In genomic region chr18:6537468-6537867, GRCh38 we compare ENCODE assay signal across 25 cellular contexts.
DNase-seq lines count a peak whose midpoint lies in the region; ATAC-seq, FAIRE-seq and TF ChIP-seq lines count a peak whose summit lies in the region.
"Had no signal": no experiment of that assay in that cellular context is flagged by ENCODE, and none has a peak within 500 bp of the region (broad histone marks: within the 10 kb centered on the region; RNA-seq: fewer than 3 reads in every experiment).

No MANE protein-coding gene starts in this region.

- BruUV-seq in HepG2 (replicated peaks; lab: Mats Ljungman, UMichigan) = no TSS peak

- H3K27ac ChIP-seq in liver (ENCODE audit: low read depth in 1 of 2, low read length in 2 of 2) (no peak overlapping the region), HepG2 (ENCODE audit: extremely low read length, insufficient read depth, low read length) (no peak overlapping the region), MM.1S (ENCODE audit: low read length) (no peak overlapping the region), neural progenitor cell (no peak overlapping the region)
- H3K27ac ChIP-seq: breast epithelium, dorsolateral prefrontal cortex, HL-60 had no signal

- no peaks in the 10 kb centered on the region for H4K20me1 ChIP-seq in HepG2 (ENCODE audit: insufficient read depth, low read length)
- no peaks in the 10 kb centered on the region for H4K20me1 ChIP-seq in MM.1S (ENCODE audit: insufficient read depth, low read length)
- H4K20me1 ChIP-seq in neural progenitor cell (ENCODE audit: low read depth) = no peaks in the 10 kb centered on the region

- peaks cover under 1% of the 10 kb centered on the region for H3K9me3 Mint-ChIP-seq in neural progenitor cell
- H3K9me3 Mint-ChIP-seq: natural killer cell treated with Interleukin-12 subunit alpha and Interleukin-12 subunit beta and Interleukin-15 and Interleukin-18, amount 100 ng/mL, for 72 hours; stimulated activated naive CD8-positive, alpha-beta T cell treated with anti-CD3 and anti-CD28 coated beads, Interleukin-15, Interleukin-2, amounts not matched to agents 100 ng/mL and 50 ng/mL, for 24 hours had no signal

- no peak overlapping the region for H3K4me2 ChIP-seq in HepG2 (ENCODE audit: low read depth, low read length)
- peak overlapping the region; percentile 25; the same call in 1 of the 2 replicates for H3K4me2 ChIP-seq in MM.1S (ENCODE audit: low read depth, low read length)
- no peak overlapping the region for H3K4me2 ChIP-seq in neural progenitor cell

- CTCF ChIA-PET in HepG2 (lab: Yijun Ruan, JAX; ENCODE audit: low intra/inter-chr PET ratio, low total read pairs) = no interaction called here

- TF ChIP-seq EP300 in HepG2 (IDR thresholded peaks at IDR 0.05; ENCODE audit: low read depth in 2 of 2, low read length in 2 of 2) = no peak
- TF ChIP-seq EP300 in HepG2 (CRISPR knock-in tag; IDR thresholded peaks at IDR 0.05; ENCODE audit: borderline replicate concordance) = no peak

- no peak overlapping the region for H3K4me3 ChIP-seq in liver (ENCODE audit: low read depth in 1 of 3, low read length in 3 of 3)
- no peak overlapping the region for H3K4me3 ChIP-seq in HepG2 (replicated peaks in 1 of 3; ENCODE audit: insufficient read depth in 1 of 3, low read depth in 2 of 3, low read length in 3 of 3)
- no peak overlapping the region for H3K4me3 ChIP-seq in MM.1S (ENCODE audit: low read length)
- H3K4me3 ChIP-seq in neural progenitor cell = no peak overlapping the region
- H3K4me3 ChIP-seq: breast epithelium, dorsolateral prefrontal cortex had no signal

- 48% methylated on average over 2 of the region's 2 CpGs for WGBS in liver
- WGBS in HepG2 (ENCODE audit: low lambda C conversion rate) = 26% methylated on average over 2 of the region's 2 CpGs

- no peaks in the 10 kb centered on the region for H3K9me2 ChIP-seq in MM.1S (replicated peaks; ENCODE audit: insufficient read depth, low read length)

- H3K27me3 Mint-ChIP-seq in neural progenitor cell (ENCODE audit: insufficient read depth, low read depth) = peaks cover 2% of the 10 kb centered on the region
- H3K27me3 Mint-ChIP-seq: CD4-positive, CD25-positive, alpha-beta regulatory T cell; memory B cell had no signal

- ATAC-seq in HepG2 (no peak), HG02884 (IDR thresholded peaks at IDR 0.05; ENCODE audit: unreplicated experiment) (peak; percentile 87)
- ATAC-seq: natural killer cell treated with Interleukin-12 subunit alpha and Interleukin-12 subunit beta and Interleukin-15 and Interleukin-18, amount 100 ng/mL, for 72 hours had no signal

- in situ Hi-C loops in HepG2 (cut with HindIII; ENCODE audit: extremely low pct_ligation_motif_present, low pct_unique_long_range_greater_than_20kb) = no loop called here

- DNase-seq in HepG2 (ENCODE audit: low spot score) (no peak), MM.1S (peak; percentile 76), UCSD-AML1 (lab: John Stamatoyannopoulos, UW; ENCODE audit: unreplicated experiment) (no peak), neural progenitor cell (ENCODE audit: low spot score) (no peak), occipital lobe (lab: John Stamatoyannopoulos, UW) (no peak), NCI-H526 (lab: John Stamatoyannopoulos, UW) (no peak)
- DNase-seq: activated CD4-positive, alpha-beta T cell treated with anti-CD3 and anti-CD28 coated beads, Interleukin-2, amount 50 U/mL, for 4 hours; activated T-cell treated with anti-CD3 and anti-CD28 coated beads, Interleukin-2, amount 50 U/mL, for 1 hour; CD4-positive, CD25-positive, alpha-beta regulatory T cell; DMS53; dorsolateral prefrontal cortex; erythroblast; immature natural killer cell; KG1; NCI-H82; stimulated activated CD4-positive, alpha-beta T cell treated with anti-CD3 and anti-CD28 coated beads, Interleukin-15, amount 100 ng/mL, for 24 hours; SW 1271 had no signal

- TF ChIP-seq CTCF in liver (IDR thresholded peaks at IDR 0.05; ENCODE audit: low read depth, low read length, missing input control) = no peak
- no peak for TF ChIP-seq CTCF in HepG2 (CRISPR knock-in tag; IDR thresholded peaks at IDR 0.05)
- no peak for TF ChIP-seq CTCF in MM.1S (IDR thresholded peaks at IDR 0.05; ENCODE audit: low read length)
- TF ChIP-seq CTCF in neural progenitor cell (IDR thresholded peaks at IDR 0.05) = no peak

- TF ChIP-seq POLR2A in HepG2 (IDR thresholded peaks at IDR 0.05; ENCODE audit: insufficient read depth in 1 of 2, low read depth in 2 of 2, low read length in 2 of 2) = no peak

- POLR2A ChIA-PET in HepG2 (lab: Yijun Ruan, JAX) = no interaction called here

- no peaks in the 10 kb centered on the region for H3K9me3 ChIP-seq in liver (ENCODE audit: control insufficient read depth in 4 of 4, low read length in 3 of 4)
- no peaks in the 10 kb centered on the region for H3K9me3 ChIP-seq in HepG2 (ENCODE audit: low read length)
- H3K9me3 ChIP-seq in MM.1S (replicated peaks; ENCODE audit: insufficient read depth, low read length) = no peaks in the 10 kb centered on the region
- no peaks in the 10 kb centered on the region for H3K9me3 ChIP-seq in neural progenitor cell (ENCODE audit: low read depth)
- H3K9me3 ChIP-seq: breast epithelium had no signal

- H3K79me2 ChIP-seq in HepG2 (ENCODE audit: insufficient read depth, low read length) (no peaks in the 10 kb centered on the region), MM.1S (ENCODE audit: low read length) (no peaks in the 10 kb centered on the region), neural progenitor cell (ENCODE audit: low read depth) (no peaks in the 10 kb centered on the region)

- peaks cover 2% of the 10 kb centered on the region for H3K4me1 Mint-ChIP-seq in neural progenitor cell
- H3K4me1 Mint-ChIP-seq: CD4-positive, CD25-positive, alpha-beta regulatory T cell; memory B cell had no signal

- TF ChIP-seq RAD21 in liver (IDR thresholded peaks at IDR 0.05) = no peak
- no peak for TF ChIP-seq RAD21 in HepG2 (CRISPR knock-in tag; IDR thresholded peaks at IDR 0.05)

- H3K27ac Mint-ChIP-seq in neural progenitor cell = no peak overlapping the region
- H3K27ac Mint-ChIP-seq: activated naive CD8-positive, alpha-beta T cell; CD4-positive, CD25-positive, alpha-beta regulatory T cell; immature natural killer cell; memory B cell; natural killer cell treated with Interleukin-12 subunit alpha and Interleukin-12 subunit beta and Interleukin-15 and Interleukin-18, amount 100 ng/mL, for 72 hours; stimulated activated naive CD8-positive, alpha-beta T cell treated with anti-CD3 and anti-CD28 coated beads, Interleukin-15, Interleukin-2, amounts not matched to agents 100 ng/mL and 50 ng/mL, for 24 hours had no signal

- no peak for FAIRE-seq in HepG2 (lab: Jason Lieb, UNC)

- intact Hi-C loops in HepG2 (cut with micrococcal nuclease; ENCODE audit: unreplicated experiment) = no loop called here

- H2AFZ ChIP-seq in HepG2 (ENCODE audit: low read length) = no peak overlapping the region
- no peak overlapping the region for H2AFZ ChIP-seq in MM.1S (ENCODE audit: low read length)
- no peak overlapping the region for H2AFZ ChIP-seq in neural progenitor cell (replicated peaks)

- H3K36me3 ChIP-seq in liver (ENCODE audit: control insufficient read depth in 4 of 4, insufficient read depth in 3 of 4, low read depth in 1 of 4, low read length in 3 of 4) = no peaks in the 10 kb centered on the region
- H3K36me3 ChIP-seq in HepG2 (replicated peaks in 1 of 2; ENCODE audit: control insufficient read depth in 1 of 2, insufficient read depth in 2 of 2, low read length in 2 of 2) = no peaks in the 10 kb centered on the region
- no peaks in the 10 kb centered on the region for H3K36me3 ChIP-seq in MM.1S (replicated peaks; ENCODE audit: insufficient read depth, low read length)
- no peaks in the 10 kb centered on the region for H3K36me3 ChIP-seq in neural progenitor cell
- H3K36me3 ChIP-seq: breast epithelium had no signal

- H3K9ac ChIP-seq in liver (ENCODE audit: low read depth in 1 of 2, low read length in 2 of 2) (no peak overlapping the region), HepG2 (ENCODE audit: insufficient read depth, low read depth, low read length) (no peak overlapping the region), MM.1S (ENCODE audit: low read length) (no peak overlapping the region), neural progenitor cell (no peak overlapping the region)

- H3K4me3 Mint-ChIP-seq in neural progenitor cell = no peak overlapping the region
- H3K4me3 Mint-ChIP-seq: activated naive CD8-positive, alpha-beta T cell; CD4-positive, CD25-positive, alpha-beta regulatory T cell; immature natural killer cell; memory B cell; natural killer cell treated with Interleukin-12 subunit alpha and Interleukin-12 subunit beta and Interleukin-15 and Interleukin-18, amount 100 ng/mL, for 72 hours; stimulated activated naive CD8-positive, alpha-beta T cell treated with anti-CD3 and anti-CD28 coated beads, Interleukin-15, Interleukin-2, amounts not matched to agents 100 ng/mL and 50 ng/mL, for 24 hours had no signal

- no peaks in the 10 kb centered on the region for H3K27me3 ChIP-seq in liver (ENCODE audit: control insufficient read depth in 4 of 4, insufficient read depth in 4 of 4, low read length in 3 of 4)
- H3K27me3 ChIP-seq in HepG2 (ENCODE audit: control insufficient read depth in 1 of 2, insufficient read depth in 2 of 2, low read length in 2 of 2) = no peaks in the 10 kb centered on the region
- H3K27me3 ChIP-seq in MM.1S (replicated peaks; ENCODE audit: insufficient read depth, low read length) = no peaks in the 10 kb centered on the region
- H3K27me3 ChIP-seq in neural progenitor cell = no peaks in the 10 kb centered on the region
- H3K27me3 ChIP-seq: breast epithelium had no signal

- no peaks in the 10 kb centered on the region for H3K36me3 Mint-ChIP-seq in neural progenitor cell
- H3K36me3 Mint-ChIP-seq: activated naive CD8-positive, alpha-beta T cell; CD4-positive, CD25-positive, alpha-beta regulatory T cell; immature natural killer cell; memory B cell; natural killer cell treated with Interleukin-12 subunit alpha and Interleukin-12 subunit beta and Interleukin-15 and Interleukin-18, amount 100 ng/mL, for 72 hours had no signal

- no peaks in the 10 kb centered on the region for H3F3A ChIP-seq in MM.1S (ENCODE audit: insufficient read depth, low read length)
- H3F3A ChIP-seq in neural progenitor cell (ENCODE audit: low read depth) = no peaks in the 10 kb centered on the region

- H3K4me1 ChIP-seq in liver (ENCODE audit: control insufficient read depth in 4 of 4, insufficient read depth in 4 of 4, low read length in 3 of 4) (peaks cover 0 to 3% (median 0%) of the 10 kb centered on the region in 4 donors), HepG2 (ENCODE audit: insufficient read depth, low read length) (no peaks in the 10 kb centered on the region; the same call in 1 of the 2 replicates), MM.1S (ENCODE audit: low read length) (peaks cover 3% of the 10 kb centered on the region; the same call in 1 of the 2 replicates), neural progenitor cell (no peaks in the 10 kb centered on the region)
- H3K4me1 ChIP-seq: breast epithelium had no signal

TF ChIP-seq in liver, 16 proteins besides CTCF, POLR2A, EP300 and RAD21:
- peak; percentile 18 for TF ChIP-seq SP1 (IDR thresholded peaks at IDR 0.05)
- no peak for TF ChIP-seq TAF1 (conservative IDR thresholded peaks at IDR 0.05)

TF ChIP-seq in HepG2, 621 proteins besides CTCF, POLR2A, EP300 and RAD21 (continues in another document):
- TF ChIP-seq NFATC3 (CRISPR knock-in tag; IDR thresholded peaks at IDR 0.05) = no peak
